In the genomic region with DNA sequence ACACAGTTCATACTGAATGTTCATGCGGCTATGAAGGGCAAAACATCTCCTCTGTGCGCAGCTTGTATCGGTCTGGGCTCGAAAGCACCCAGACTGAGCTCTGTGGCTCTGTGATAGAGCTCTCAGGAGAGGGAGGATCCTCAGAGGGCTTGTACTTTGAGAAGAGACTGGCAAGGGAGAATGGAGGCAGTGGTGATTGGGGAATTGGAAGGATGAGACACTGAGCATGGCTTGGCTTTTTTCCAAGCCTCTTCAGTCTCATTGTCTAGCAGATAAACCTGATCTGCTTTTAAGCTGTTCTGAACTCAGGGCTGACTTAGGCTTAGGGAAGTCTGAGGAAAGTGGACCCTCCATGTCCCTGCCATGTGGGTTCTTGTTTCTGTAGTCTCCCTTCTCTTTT, we compare ENCODE assay signal across 12 cellular contexts. TPM values are rescaled to one million over a fixed set of nuclear protein-coding genes. Genes with fewer than 3 reads are reported as not detected.
DNase-seq lines count a peak whose midpoint lies in the region; TF ChIP-seq lines count a peak whose summit lies in the region.
"Had no signal": no experiment of that assay in that cellular context is flagged by ENCODE, and none has a peak within 500 bp of the region (broad histone marks: within the 10 kb centered on the region; RNA-seq: fewer than 3 reads in every experiment).

No MANE protein-coding gene starts in this region.

- TF ChIP-seq POLR2A in vagina (IDR thresholded peaks at IDR 0.05), result no peak

- H3K4me1 ChIP-seq in effector memory CD4-positive, alpha-beta T cell (ENCODE audit: control insufficient read depth, insufficient read depth, low read length, poor library complexity, severe bottlenecking), result no peaks in the 10 kb centered on the region
- H3K4me1 ChIP-seq in vagina, result no peaks in the 10 kb centered on the region
- H3K4me1 ChIP-seq: uterus had no signal

- intact Hi-C loops in vagina (cut with DNase I), result no loop called here

- no peaks in the 10 kb centered on the region for H3K9me3 ChIP-seq in effector memory CD4-positive, alpha-beta T cell (ENCODE audit: control insufficient read depth, low read length)
- H3K9me3 ChIP-seq in vagina, result no peaks in the 10 kb centered on the region
- H3K9me3 ChIP-seq: heart right ventricle, uterus had no signal

- in situ Hi-C loops in brain microvascular endothelial cell (cut with HindIII; ENCODE audit: low pct_ligation_motif_present, low sequenced_read_pairs), result no loop called here

- no peak overlapping the region for H3K27ac ChIP-seq in brain microvascular endothelial cell
- H3K27ac ChIP-seq in effector memory CD4-positive, alpha-beta T cell (ENCODE audit: insufficient read depth, low read length, poor library complexity, severe bottlenecking), result no peak overlapping the region
- H3K27ac ChIP-seq in vagina, result no peak overlapping the region
- H3K27ac ChIP-seq: heart right ventricle, RWPE1, uterus had no signal

- TF ChIP-seq CTCF in brain microvascular endothelial cell (IDR thresholded peaks at IDR 0.05; ENCODE audit: low read depth, low read length, missing control alignments) (no peak), vagina (IDR thresholded peaks at IDR 0.05) (no peak)

- H3K4me3 ChIP-seq in brain microvascular endothelial cell (ENCODE audit: low read depth, low read length), result no peak overlapping the region
- H3K4me3 ChIP-seq in effector memory CD4-positive, alpha-beta T cell (ENCODE audit: insufficient read depth, low read depth, low read length, poor library complexity, severe bottlenecking), result no peak overlapping the region
- H3K4me3 ChIP-seq in vagina, result no peak overlapping the region
- H3K4me3 ChIP-seq: heart right ventricle, uterus had no signal

- DNase-seq in ELR (ENCODE audit: low read depth), result peak; percentile 8
- peak; percentile 81 for DNase-seq in NCI-H345 (lab: John Stamatoyannopoulos, UW)
- peak; percentile 14 for DNase-seq in brain microvascular endothelial cell
- DNase-seq in lung microvascular endothelial cell (ENCODE audit: low read depth in 2 of 2), result peak; percentile 9 to 27
- no peak for DNase-seq in effector memory CD4-positive, alpha-beta T cell
- DNase-seq in NCI-H2081 (lab: John Stamatoyannopoulos, UW), result no peak
- no peak for DNase-seq in vagina (ENCODE audit: extremely low spot score in 2 of 2)
- DNase-seq: DND-41, heart right ventricle, NCI-H1436 treated with DMSO at 0.1 percent for 48 hours, uterus had no signal

- H3K27me3 ChIP-seq in brain microvascular endothelial cell (replicated peaks) (no peaks in the 10 kb centered on the region), vagina (no peaks in the 10 kb centered on the region)
- no peaks in the 10 kb centered on the region for H3K27me3 ChIP-seq in effector memory CD4-positive, alpha-beta T cell (replicated peaks; ENCODE audit: control insufficient read depth, insufficient read depth, low read length, poor library complexity, severe bottlenecking)
- H3K27me3 ChIP-seq: heart right ventricle, uterus had no signal

- H3K36me3 ChIP-seq in brain microvascular endothelial cell (replicated peaks) (no peaks in the 10 kb centered on the region), vagina (no peaks in the 10 kb centered on the region)
- no peaks in the 10 kb centered on the region for H3K36me3 ChIP-seq in effector memory CD4-positive, alpha-beta T cell (ENCODE audit: control insufficient read depth, insufficient read depth, low read length)
- H3K36me3 ChIP-seq: uterus had no signal

RNA-seq across cellular contexts. Expression of gene RAD54L2, which starts 43.0 kb away (rescaled TPM):
- total RNA-seq in lung microvascular endothelial cell (10.5 and 14.5 TPM in 2 replicates), vagina (24.3 TPM)

Comparison
In these comparisons a context has a peak if more than half of its experiments do, and no peak if none do; other contexts are left out.
1. DNase-seq: peak in ELR (single experiment), NCI-H345 (single experiment), brain microvascular endothelial cell (single experiment) and lung microvascular endothelial cell (2 of 2); none in effector memory CD4-positive, alpha-beta T cell (0 of 3), NCI-H2081 (0 of 2) and vagina (0 of 2).